Comparison of ENCODE assay signal across 22 cellular contexts in genomic region chr1:83671586-83671985, GRCh38.
"Had no signal": no experiment of that assay in that cellular context is flagged by ENCODE, and none has a peak within 500 bp of the region (broad histone marks: within the 10 kb centered on the region; RNA-seq: fewer than 3 reads in every experiment).

No MANE protein-coding gene starts in this region.

- ATAC-seq: natural killer cell; stimulated activated naive CD8-positive, alpha-beta T cell treated with anti-CD3 and anti-CD28 coated beads, Interleukin-15, amount 100 ng/mL, for 72 hours had no signal

- H3K27me3 ChIP-seq: neural progenitor cell, neutrophil, right atrium auricular region, right lobe of liver, tibial nerve, uterus had no signal

- H3K4me3 ChIP-seq: left ventricle myocardium inferior, lung, neural progenitor cell, right atrium auricular region, right lobe of liver, smooth muscle cell, tibial nerve, uterus had no signal

- H3K4me1 ChIP-seq: neural progenitor cell, right atrium auricular region, right lobe of liver, tibial nerve, uterus had no signal

- H3K36me3 ChIP-seq: left ventricle myocardium inferior, neural progenitor cell, neutrophil, right atrium auricular region, right lobe of liver, tibial nerve, uterus had no signal

- DNase-seq: islet precursor cell; left ventricle myocardium inferior; mesendoderm; naive B cell; natural killer cell; nephron progenitor cell; occipital lobe; right lobe of liver; stimulated activated CD4-positive, alpha-beta T cell treated with anti-CD3 and anti-CD28 coated beads, Interleukin-1b, Interleukin-23, amount 100 ng/mL, for 48 hours; stimulated activated CD4-positive, alpha-beta T cell treated with anti-CD3 and anti-CD28 coated beads, Interleukin-2, amount 100 ng/mL, for 48 hours; stimulated activated CD4-positive, alpha-beta T cell treated with anti-CD3 and anti-CD28 coated beads, Interleukin-4, amount 100 ng/mL, for 4 hours; stimulated activated CD8-positive, alpha-beta memory T cell treated with anti-CD3 and anti-CD28 coated beads, Interleukin-4, amount 100 ng/mL, for 48 hours; stimulated activated naive CD4-positive, alpha-beta T cell treated with Interleukin-2 at 50 U/mL for 16 hours; stimulated activated naive CD8-positive, alpha-beta T cell treated with anti-CD3 and anti-CD28 coated beads, Interleukin-15, amount 100 ng/mL, for 72 hours; substantia nigra; uterus had no signal

- H3K27ac ChIP-seq: left ventricle myocardium inferior, neural progenitor cell, neutrophil, right atrium auricular region, right lobe of liver, tibial nerve, uterus had no signal

- H3K9me3 ChIP-seq: left ventricle myocardium inferior, neutrophil, right atrium auricular region, right lobe of liver, uterus had no signal
